ENCODE assay signal across 22 cellular contexts in genomic region chr1:210731597-210731996, GRCh38.
"Had no signal": no experiment of that assay in that cellular context is flagged by ENCODE, and none has a peak within 500 bp of the region (broad histone marks: within the 10 kb centered on the region; RNA-seq: fewer than 3 reads in every experiment).

No MANE protein-coding gene starts in this region.

- ATAC-seq: right cardiac atrium; right lobe of liver; stimulated activated effector memory CD8-positive, alpha-beta T cell treated with anti-CD3 and anti-CD28 coated beads, Interleukin-12 subunit alpha, Interleukin-12 subunit beta, amount 100 ng/mL, for 72 hours; stimulated activated naive B cell treated with anti-CD40 and anti-IgM and Interleukin-4, amounts not matched to agents 10 μg/mL and 1 μg/mL and 100 μg/mL, for 72 hours had no signal

- H3K27ac Mint-ChIP-seq: natural killer cell; nephron; neural progenitor cell; stimulated activated effector memory CD8-positive, alpha-beta T cell treated with anti-CD3 and anti-CD28 coated beads, Interleukin-12 subunit alpha, Interleukin-12 subunit beta, amount 100 ng/mL, for 72 hours; stimulated activated naive B cell treated with anti-CD40 and anti-IgM and Interleukin-4, amounts not matched to agents 10 μg/mL and 1 μg/mL and 100 μg/mL, for 72 hours; stimulated activated naive CD8-positive, alpha-beta T cell treated with anti-CD3 and anti-CD28 coated beads, Interleukin-15, Interleukin-2, amounts not matched to agents 100 ng/mL and 50 ng/mL, for 24 hours had no signal

- H3K4me3 Mint-ChIP-seq: natural killer cell; nephron; neural progenitor cell; stimulated activated effector memory CD8-positive, alpha-beta T cell treated with anti-CD3 and anti-CD28 coated beads, Interleukin-12 subunit alpha, Interleukin-12 subunit beta, amount 100 ng/mL, for 72 hours; stimulated activated naive B cell treated with anti-CD40 and anti-IgM and Interleukin-4, amounts not matched to agents 10 μg/mL and 1 μg/mL and 100 μg/mL, for 72 hours; stimulated activated naive CD8-positive, alpha-beta T cell treated with anti-CD3 and anti-CD28 coated beads, Interleukin-15, Interleukin-2, amounts not matched to agents 100 ng/mL and 50 ng/mL, for 24 hours had no signal

- DNase-seq: natural killer cell; occipital lobe; pancreas; right cardiac atrium; right lobe of liver; sigmoid colon; small intestine; stimulated activated CD4-positive, alpha-beta T cell treated with anti-CD3 and anti-CD28 coated beads, Interleukin-15, amount 100 ng/mL, for 24 hours; stimulated activated CD4-positive, alpha-beta T cell treated with anti-CD3 and anti-CD28 coated beads, Interleukin-2, amount 100 ng/mL, for 24 hours; stimulated activated CD4-positive, alpha-beta T cell treated with anti-CD3 and anti-CD28 coated beads, Interleukin-2, amount 100 ng/mL, for 48 hours; stimulated activated CD4-positive, alpha-beta T cell treated with anti-CD3 and anti-CD28 coated beads, Interleukin-4, amount 100 ng/mL, for 24 hours; stimulated activated naive B cell treated with anti-CD40 and anti-IgM and Interleukin-4, amounts not matched to agents 10 μg/mL and 1 μg/mL and 100 μg/mL, for 72 hours; stimulated activated naive CD4-positive, alpha-beta T cell treated with Interleukin-2 at 50 U/mL for 16 hours; stomach; thyroid gland; trophoblast cell; upper lobe of left lung had no signal

- H3K9me3 Mint-ChIP-seq: nephron; neural progenitor cell; stimulated activated effector memory CD8-positive, alpha-beta T cell treated with anti-CD3 and anti-CD28 coated beads, Interleukin-12 subunit alpha, Interleukin-12 subunit beta, amount 100 ng/mL, for 72 hours; stimulated activated naive CD8-positive, alpha-beta T cell treated with anti-CD3 and anti-CD28 coated beads, Interleukin-15, Interleukin-2, amounts not matched to agents 100 ng/mL and 50 ng/mL, for 24 hours had no signal

- H3K36me3 Mint-ChIP-seq: natural killer cell; neural progenitor cell; stimulated activated effector memory CD8-positive, alpha-beta T cell treated with anti-CD3 and anti-CD28 coated beads, Interleukin-12 subunit alpha, Interleukin-12 subunit beta, amount 100 ng/mL, for 72 hours; stimulated activated naive B cell treated with anti-CD40 and anti-IgM and Interleukin-4, amounts not matched to agents 10 μg/mL and 1 μg/mL and 100 μg/mL, for 72 hours had no signal

- FAIRE-seq: pancreas, small intestine, urothelium cell line had no signal

- H3K4me1 Mint-ChIP-seq: nephron; stimulated activated effector memory CD8-positive, alpha-beta T cell treated with anti-CD3 and anti-CD28 coated beads, Interleukin-12 subunit alpha, Interleukin-12 subunit beta, amount 100 ng/mL, for 72 hours; stimulated activated naive B cell treated with anti-CD40 and anti-IgM and Interleukin-4, amounts not matched to agents 10 μg/mL and 1 μg/mL and 100 μg/mL, for 72 hours had no signal
